Comparison of ENCODE assay signal across 23 cellular contexts in genomic region chr16:70156207-70156978, GRCh38.
DNase-seq lines count a peak whose midpoint lies in the region; ATAC-seq and TF ChIP-seq lines count a peak whose summit lies in the region.
"Had no signal": no experiment of that assay in that cellular context is flagged by ENCODE, and none has a peak within 500 bp of the region (broad histone marks: within the 10 kb centered on the region; RNA-seq: fewer than 3 reads in every experiment).

No MANE protein-coding gene starts in this region.

- H4K20me1 ChIP-seq in DND-41 (ENCODE audit: insufficient read depth, low read length): peaks cover 16% of the 10 kb centered on the region; the same call in 1 of the 2 replicates

- H3K4me1 Mint-ChIP-seq in activated naive CD8-positive, alpha-beta T cell treated with anti-CD3 and anti-CD28 coated beads, Interleukin-2, amount 50 U/mL, for 24 hours: no peaks in the 10 kb centered on the region
- peaks cover 13% of the 10 kb centered on the region for H3K4me1 Mint-ChIP-seq in nephron progenitor cell
- H3K4me1 Mint-ChIP-seq: B cell, nephron had no signal

- no peaks in the 10 kb centered on the region for H3K9me3 Mint-ChIP-seq in activated naive CD8-positive, alpha-beta T cell treated with anti-CD3 and anti-CD28 coated beads, Interleukin-2, amount 50 U/mL, for 24 hours
- H3K9me3 Mint-ChIP-seq in nephron progenitor cell: no peaks in the 10 kb centered on the region
- H3K9me3 Mint-ChIP-seq: nephron; stimulated activated naive CD8-positive, alpha-beta T cell treated with anti-CD3 and anti-CD28 coated beads, Interleukin-15, Interleukin-2, amounts not matched to agents 100 ng/mL and 50 ng/mL, for 24 hours; type B pancreatic cell had no signal

- ATAC-seq in DND-41 (ENCODE audit: insufficient read depth, low read depth): no peak
- peak; percentile 9 for ATAC-seq in activated naive CD8-positive, alpha-beta T cell treated with anti-CD3 and anti-CD28 coated beads, Interleukin-2, amount 50 U/mL, for 24 hours

- H3K4me3 ChIP-seq in DND-41 (ENCODE audit: low read depth in 1 of 2, low read length in 2 of 2): no peak overlapping the region
- H3K4me3 ChIP-seq: ascending aorta, skin epidermis had no signal

- H3K27ac ChIP-seq in DND-41 (ENCODE audit: low read length): no peak overlapping the region
- no peak overlapping the region for H3K27ac ChIP-seq in substantia nigra (ENCODE audit: low read depth, low read length, poor library complexity, severe bottlenecking)
- H3K27ac ChIP-seq: ascending aorta, skin epidermis had no signal

- H3K36me3 Mint-ChIP-seq in activated naive CD8-positive, alpha-beta T cell treated with anti-CD3 and anti-CD28 coated beads, Interleukin-2, amount 50 U/mL, for 24 hours (ENCODE audit: low read depth): peaks cover 41% of the 10 kb centered on the region
- peaks cover 28% of the 10 kb centered on the region for H3K36me3 Mint-ChIP-seq in nephron progenitor cell (ENCODE audit: low read depth)

- H3K4me2 ChIP-seq in DND-41 (ENCODE audit: insufficient read depth, low read length): no peak overlapping the region

- H3K9me3 ChIP-seq in DND-41 (ENCODE audit: insufficient read depth, low read length, severe bottlenecking): no peaks in the 10 kb centered on the region
- H3K9me3 ChIP-seq: ascending aorta had no signal

- DNase-seq in AG08395 (ENCODE audit: low spot score) (peak; percentile 2), DND-41 (peak; percentile 4), nephron progenitor cell (no peak), substantia nigra (lab: John Stamatoyannopoulos, UW) (no peak), HuH-7 (ENCODE audit: low spot score) (no peak), COLO829 (ENCODE audit: low spot score) (no peak)
- no peak for DNase-seq in activated naive CD8-positive, alpha-beta T cell treated with anti-CD3 and anti-CD28 coated beads, Interleukin-2, amount 50 U/mL, for 24 hours
- DNase-seq: activated CD4-positive, alpha-beta T cell treated with anti-CD3 and anti-CD28 coated beads for 48 hours; activated gamma-delta T cell treated with Interleukin-2 at 50 U/mL for 16 hours; COR-L47; Karpas-422; kidney glomerular epithelial cell; mesenchymal stem cell; NCI-H2029; NCI-H226; SHP77 had no signal

- no peak overlapping the region for H3K4me3 Mint-ChIP-seq in activated naive CD8-positive, alpha-beta T cell treated with anti-CD3 and anti-CD28 coated beads, Interleukin-2, amount 50 U/mL, for 24 hours
- no peak overlapping the region for H3K4me3 Mint-ChIP-seq in nephron progenitor cell
- H3K4me3 Mint-ChIP-seq: B cell; nephron; stimulated activated naive CD8-positive, alpha-beta T cell treated with anti-CD3 and anti-CD28 coated beads, Interleukin-15, Interleukin-2, amounts not matched to agents 100 ng/mL and 50 ng/mL, for 24 hours; type B pancreatic cell had no signal

- peak overlapping the region; percentile 24 for H3K27ac Mint-ChIP-seq in activated naive CD8-positive, alpha-beta T cell treated with anti-CD3 and anti-CD28 coated beads, Interleukin-2, amount 50 U/mL, for 24 hours
- peak overlapping the region; percentile 53 for H3K27ac Mint-ChIP-seq in nephron progenitor cell
- H3K27ac Mint-ChIP-seq: B cell; nephron; stimulated activated naive CD8-positive, alpha-beta T cell treated with anti-CD3 and anti-CD28 coated beads, Interleukin-15, Interleukin-2, amounts not matched to agents 100 ng/mL and 50 ng/mL, for 24 hours; type B pancreatic cell had no signal

- H3K36me3 ChIP-seq in DND-41 (ENCODE audit: insufficient read depth, low read length): peaks cover 96% of the 10 kb centered on the region

- TF ChIP-seq CTCF in DND-41 (IDR thresholded peaks at IDR 0.05; ENCODE audit: borderline replicate concordance, extremely low read depth, low read length, poor library complexity, severe bottlenecking): no peak
- no peak for TF ChIP-seq CTCF in nephron progenitor cell (IDR thresholded peaks at IDR 0.05)

- H2AFZ ChIP-seq in DND-41 (ENCODE audit: low read depth, low read length): no peak overlapping the region

- no peaks in the 10 kb centered on the region for H3K79me2 ChIP-seq in DND-41 (ENCODE audit: insufficient read depth, low read length)

- H3K4me1 ChIP-seq in DND-41 (ENCODE audit: insufficient read depth, low read length): no peaks in the 10 kb centered on the region
- H3K4me1 ChIP-seq: ascending aorta had no signal

- H3K9ac ChIP-seq in DND-41 (ENCODE audit: low read depth, low read length): no peak overlapping the region

- no peaks in the 10 kb centered on the region for H3K27me3 Mint-ChIP-seq in activated naive CD8-positive, alpha-beta T cell treated with anti-CD3 and anti-CD28 coated beads, Interleukin-2, amount 50 U/mL, for 24 hours
- no peaks in the 10 kb centered on the region for H3K27me3 Mint-ChIP-seq in nephron progenitor cell (ENCODE audit: low read depth, poor library complexity)
- H3K27me3 Mint-ChIP-seq: B cell; progenitor cell of endocrine pancreas; stimulated activated naive CD8-positive, alpha-beta T cell treated with anti-CD3 and anti-CD28 coated beads, Interleukin-15, Interleukin-2, amounts not matched to agents 100 ng/mL and 50 ng/mL, for 24 hours; type B pancreatic cell had no signal

- H3K27me3 ChIP-seq in DND-41 (ENCODE audit: insufficient read depth, low read length, poor library complexity): no peaks in the 10 kb centered on the region
- H3K27me3 ChIP-seq: ascending aorta had no signal

Comparison
In these comparisons a context has a peak if more than half of its experiments do, and no peak if none do; other contexts are left out.
1. DNase-seq: peak in AG08395 (single experiment) and DND-41 (single experiment); none in activated naive CD8-positive, alpha-beta T cell treated with anti-CD3 and anti-CD28 coated beads, Interleukin-2, amount 50 U/mL, for 24 hours (single experiment), nephron progenitor cell (single experiment), substantia nigra (0 of 49), HuH-7 (single experiment) and COLO829 (single experiment).